Comparison of ENCODE assay signal across 1 cellular context in the genomic region with DNA sequence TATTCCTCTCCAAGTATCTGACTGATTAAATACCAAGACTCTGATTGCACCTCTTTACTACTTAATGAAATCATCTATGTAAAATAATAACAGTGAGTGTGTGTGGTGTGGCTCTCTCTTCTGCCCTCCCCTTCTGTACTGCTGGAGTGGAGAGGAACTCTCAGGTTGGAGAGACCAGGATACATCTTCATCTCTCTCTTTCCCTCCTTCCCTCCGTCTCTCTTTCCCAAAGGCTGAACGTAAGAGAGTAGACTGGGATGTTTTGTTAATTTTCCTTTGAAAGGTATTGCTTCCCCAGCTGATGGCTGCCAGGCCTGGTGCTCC.
TF ChIP-seq lines count a peak whose summit lies in the region.

No MANE protein-coding gene starts in this region.

TF ChIP-seq in GM12878, 131 proteins besides CTCF, POLR2A, EP300 and RAD21:
- TF ChIP-seq RUNX3 (IDR thresholded peaks at IDR 0.05; ENCODE audit: low read length) (no peak), MLLT1 (IDR thresholded peaks at IDR 0.05) (no peak), FOXM1 (IDR thresholded peaks at IDR 0.05; ENCODE audit: low read depth, low read length) (no peak), MEF2B (IDR thresholded peaks at IDR 0.05; ENCODE audit: partially characterized antibody, poor library complexity, severe bottlenecking) (no peak), NFXL1 (IDR thresholded peaks at IDR 0.05; ENCODE audit: borderline replicate concordance) (no peak), ASH2L (IDR thresholded peaks at IDR 0.05; ENCODE audit: borderline replicate concordance, low read depth) (no peak), SMAD5 (IDR thresholded peaks at IDR 0.05; ENCODE audit: low read depth) (no peak), IKZF1 (conservative IDR thresholded peaks at IDR 0.05) (no peak), JUNB (IDR thresholded peaks at IDR 0.05) (no peak), MTA3 (IDR thresholded peaks at IDR 0.05; ENCODE audit: borderline replicate concordance, low read length) (no peak), CHD4 (IDR thresholded peaks at IDR 0.05) (no peak), YBX1 (IDR thresholded peaks at IDR 0.05) (no peak), SMARCA5 (IDR thresholded peaks at IDR 0.05) (no peak), PAX5 (IDR thresholded peaks at IDR 0.05; ENCODE audit: borderline replicate concordance, low read depth, low read length) (no peak), RAD51 (IDR thresholded peaks at IDR 0.05) (no peak), CHD2 (IDR thresholded peaks at IDR 0.05; ENCODE audit: borderline replicate concordance, low read depth, low read length) (no peak)
- TF ChIP-seq, protein P1, sequence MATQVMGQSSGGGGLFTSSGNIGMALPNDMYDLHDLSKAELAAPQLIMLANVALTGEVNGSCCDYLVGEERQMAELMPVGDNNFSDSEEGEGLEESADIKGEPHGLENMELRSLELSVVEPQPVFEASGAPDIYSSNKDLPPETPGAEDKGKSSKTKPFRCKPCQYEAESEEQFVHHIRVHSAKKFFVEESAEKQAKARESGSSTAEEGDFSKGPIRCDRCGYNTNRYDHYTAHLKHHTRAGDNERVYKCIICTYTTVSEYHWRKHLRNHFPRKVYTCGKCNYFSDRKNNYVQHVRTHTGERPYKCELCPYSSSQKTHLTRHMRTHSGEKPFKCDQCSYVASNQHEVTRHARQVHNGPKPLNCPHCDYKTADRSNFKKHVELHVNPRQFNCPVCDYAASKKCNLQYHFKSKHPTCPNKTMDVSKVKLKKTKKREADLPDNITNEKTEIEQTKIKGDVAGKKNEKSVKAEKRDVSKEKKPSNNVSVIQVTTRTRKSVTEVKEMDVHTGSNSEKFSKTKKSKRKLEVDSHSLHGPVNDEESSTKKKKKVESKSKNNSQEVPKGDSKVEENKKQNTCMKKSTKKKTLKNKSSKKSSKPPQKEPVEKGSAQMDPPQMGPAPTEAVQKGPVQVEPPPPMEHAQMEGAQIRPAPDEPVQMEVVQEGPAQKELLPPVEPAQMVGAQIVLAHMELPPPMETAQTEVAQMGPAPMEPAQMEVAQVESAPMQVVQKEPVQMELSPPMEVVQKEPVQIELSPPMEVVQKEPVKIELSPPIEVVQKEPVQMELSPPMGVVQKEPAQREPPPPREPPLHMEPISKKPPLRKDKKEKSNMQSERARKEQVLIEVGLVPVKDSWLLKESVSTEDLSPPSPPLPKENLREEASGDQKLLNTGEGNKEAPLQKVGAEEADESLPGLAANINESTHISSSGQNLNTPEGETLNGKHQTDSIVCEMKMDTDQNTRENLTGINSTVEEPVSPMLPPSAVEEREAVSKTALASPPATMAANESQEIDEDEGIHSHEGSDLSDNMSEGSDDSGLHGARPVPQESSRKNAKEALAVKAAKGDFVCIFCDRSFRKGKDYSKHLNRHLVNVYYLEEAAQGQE (IDR thresholded peaks at IDR 0.05; ENCODE audit: low read depth, low read length): no peak
- TF ChIP-seq, protein P2, sequence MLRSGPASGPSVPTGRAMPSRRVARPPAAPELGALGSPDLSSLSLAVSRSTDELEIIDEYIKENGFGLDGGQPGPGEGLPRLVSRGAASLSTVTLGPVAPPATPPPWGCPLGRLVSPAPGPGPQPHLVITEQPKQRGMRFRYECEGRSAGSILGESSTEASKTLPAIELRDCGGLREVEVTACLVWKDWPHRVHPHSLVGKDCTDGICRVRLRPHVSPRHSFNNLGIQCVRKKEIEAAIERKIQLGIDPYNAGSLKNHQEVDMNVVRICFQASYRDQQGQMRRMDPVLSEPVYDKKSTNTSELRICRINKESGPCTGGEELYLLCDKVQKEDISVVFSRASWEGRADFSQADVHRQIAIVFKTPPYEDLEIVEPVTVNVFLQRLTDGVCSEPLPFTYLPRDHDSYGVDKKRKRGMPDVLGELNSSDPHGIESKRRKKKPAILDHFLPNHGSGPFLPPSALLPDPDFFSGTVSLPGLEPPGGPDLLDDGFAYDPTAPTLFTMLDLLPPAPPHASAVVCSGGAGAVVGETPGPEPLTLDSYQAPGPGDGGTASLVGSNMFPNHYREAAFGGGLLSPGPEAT (IDR thresholded peaks at IDR 0.05; ENCODE audit: low read depth): no peak
